Comparison of ENCODE assay signal across 8 cellular contexts in the genomic region with DNA sequence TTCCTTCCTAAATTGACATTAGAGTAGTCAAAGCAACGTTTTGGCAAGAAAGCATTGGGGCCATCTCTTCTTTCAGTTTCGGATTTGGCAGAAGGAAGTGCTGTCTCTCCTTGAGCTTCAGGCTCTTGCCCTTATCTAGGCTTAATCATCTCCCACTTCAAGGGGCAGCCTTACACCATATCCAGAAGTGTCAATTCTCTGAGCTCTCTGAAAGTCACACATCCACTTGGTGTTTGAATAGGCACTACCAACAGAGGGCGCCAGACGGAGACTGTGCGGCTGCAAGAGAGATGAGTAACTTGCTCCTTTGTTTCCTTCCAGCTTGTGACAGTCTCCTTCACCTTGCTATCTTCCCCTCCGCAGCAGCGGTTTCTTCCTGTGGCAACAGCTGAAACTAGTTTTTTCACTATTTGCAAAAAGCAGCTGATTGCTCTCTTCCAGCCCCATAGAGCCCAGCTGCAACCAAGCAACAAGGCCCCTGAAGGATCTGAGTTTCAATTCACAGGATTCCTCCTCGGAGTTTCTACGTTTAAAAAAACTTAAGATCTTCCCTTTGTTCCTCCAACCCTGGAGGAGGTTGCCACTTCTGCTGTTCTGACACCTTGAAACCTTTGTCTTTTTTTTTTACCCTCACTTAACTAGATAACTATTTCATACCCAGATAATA.
DNase-seq lines count a peak whose midpoint lies in the region; ATAC-seq and TF ChIP-seq lines count a peak whose summit lies in the region.

No MANE protein-coding gene starts in this region.

- H3K4me1 ChIP-seq in Panc1 (ENCODE audit: control insufficient read depth, insufficient read depth, low read length) (no peaks in the 10 kb centered on the region), osteoblast (ENCODE audit: insufficient read depth, low read length) (no peaks in the 10 kb centered on the region), thymus (ENCODE audit: control insufficient read depth, insufficient read depth, low read length) (peaks cover 2% of the 10 kb centered on the region)

- H3K9me3 Mint-ChIP-seq in activated T-helper 1 cell treated with anti-CD3 and anti-CD28 coated beads, Interleukin-12 subunit alpha, Interleukin-12 subunit beta, Interleukin-2, Interleukin-4 antibody, amounts not matched to agents 30 ng/mL and 10 ng/mL and 1 ng/mL, durations not matched to agents 14 hours and 24 hours and 36 hours = no peaks in the 10 kb centered on the region

- no peaks in the 10 kb centered on the region; the same call in 1 of the 2 replicates for H3K27me3 ChIP-seq in Panc1 (ENCODE audit: control insufficient read depth, insufficient read depth, low read length)
- H3K27me3 ChIP-seq in osteoblast (ENCODE audit: insufficient read depth, low read length) = no peaks in the 10 kb centered on the region
- H3K27me3 ChIP-seq in thymus (ENCODE audit: control insufficient read depth, insufficient read depth) = no peaks in the 10 kb centered on the region

- H3K9me3 ChIP-seq in KOPT-K1 (ENCODE audit: insufficient read depth, low read length, poor library complexity, severe bottlenecking) = no peaks in the 10 kb centered on the region
- H3K9me3 ChIP-seq in Panc1 (ENCODE audit: control insufficient read depth, insufficient read depth, low read depth, low read length) = no peaks in the 10 kb centered on the region
- no peaks in the 10 kb centered on the region for H3K9me3 ChIP-seq in osteoblast (ENCODE audit: low read depth, low read length)
- H3K9me3 ChIP-seq in thymus (ENCODE audit: control insufficient read depth) = no peaks in the 10 kb centered on the region

- peaks cover 24% of the 10 kb centered on the region for H3K4me1 Mint-ChIP-seq in activated T-helper 1 cell treated with anti-CD3 and anti-CD28 coated beads, Interleukin-12 subunit alpha, Interleukin-12 subunit beta, Interleukin-2, Interleukin-4 antibody, amounts not matched to agents 30 ng/mL and 10 ng/mL and 1 ng/mL, durations not matched to agents 14 hours and 24 hours and 36 hours (ENCODE audit: low read depth)

- no peak overlapping the region for H2AFZ ChIP-seq in osteoblast (ENCODE audit: low read length)

- H3K36me3 Mint-ChIP-seq in activated T-helper 1 cell treated with anti-CD3 and anti-CD28 coated beads, Interleukin-12 subunit alpha, Interleukin-12 subunit beta, Interleukin-2, Interleukin-4 antibody, amounts not matched to agents 30 ng/mL and 10 ng/mL and 1 ng/mL, durations not matched to agents 14 hours and 24 hours and 36 hours (ENCODE audit: low read depth) = no peaks in the 10 kb centered on the region

- H3K79me2 ChIP-seq in osteoblast (ENCODE audit: insufficient read depth, low read length) = no peaks in the 10 kb centered on the region

- H4K20me1 ChIP-seq in osteoblast (ENCODE audit: insufficient read depth, low read length) = no peaks in the 10 kb centered on the region

- no peak overlapping the region for H3K4me2 ChIP-seq in osteoblast (ENCODE audit: insufficient read depth, low read length)

- peak; percentile 78 for ATAC-seq in Panc1

- CTCF ChIA-PET in Panc1 (lab: Charles Lee) = interaction anchor here (0.8 to 1.1 kb wide), 2 partner anchors 144 to 406 kb away, joined by 3 to 5 read pairs; no protein-coding TSS in a partner anchor

- peak overlapping the region; percentile 9 for H3K4me3 Mint-ChIP-seq in activated T-helper 1 cell treated with anti-CD3 and anti-CD28 coated beads, Interleukin-12 subunit alpha, Interleukin-12 subunit beta, Interleukin-2, Interleukin-4 antibody, amounts not matched to agents 30 ng/mL and 10 ng/mL and 1 ng/mL, durations not matched to agents 14 hours and 24 hours and 36 hours

- H3K27ac ChIP-seq in KOPT-K1 (ENCODE audit: low read depth, low read length, poor library complexity, severe bottlenecking) (peak overlapping the region; percentile 67), Panc1 (ENCODE audit: low read length) (no peak overlapping the region), osteoblast (ENCODE audit: low read depth, low read length) (no peak overlapping the region), thymus (ENCODE audit: low read depth) (peak overlapping the region; percentile 25)

- BruUV-seq in Panc1 (replicated peaks; lab: Mats Ljungman, UMichigan) = no TSS peak

- DNase-seq in activated gamma-delta T cell treated with Interleukin-2 at 50 U/mL for 16 hours = peak; percentile 86
- no peak for DNase-seq in activated gamma-delta T cell (lab: John Stamatoyannopoulos, UW)
- DNase-seq in Panc1 (ENCODE audit: low read depth, low spot score) = peak; percentile 12
- peak; percentile 84 for DNase-seq in activated T-helper 1 cell treated with anti-CD3 and anti-CD28 coated beads, Interleukin-12 subunit alpha, Interleukin-12 subunit beta, Interleukin-2, Interleukin-4 antibody, amounts not matched to agents 30 ng/mL and 10 ng/mL and 1 ng/mL, durations not matched to agents 14 hours and 24 hours and 36 hours (ENCODE audit: low spot score)
- DNase-seq in fibroblast of villous mesenchyme (ENCODE audit: low read depth) = peak; percentile 49
- peak; percentile 85 for DNase-seq in osteoblast (ENCODE audit: insufficient read length, low spot score, missing footprints)

- TF ChIP-seq CTCF in Panc1 (IDR thresholded peaks at IDR 0.05) (peak; percentile 90), fibroblast of villous mesenchyme (IDR thresholded peaks at IDR 0.05; ENCODE audit: insufficient read depth, low read depth, low read length) (peak; percentile 60), osteoblast (IDR thresholded peaks at IDR 0.05; ENCODE audit: extremely low read depth, low read depth, low read length) (peak; percentile 93)

- peaks cover 22% of the 10 kb centered on the region for H3K27me3 Mint-ChIP-seq in activated T-helper 1 cell treated with anti-CD3 and anti-CD28 coated beads, Interleukin-12 subunit alpha, Interleukin-12 subunit beta, Interleukin-2, Interleukin-4 antibody, amounts not matched to agents 30 ng/mL and 10 ng/mL and 1 ng/mL, durations not matched to agents 14 hours and 24 hours and 36 hours (ENCODE audit: insufficient read depth)

- POLR2A ChIA-PET in Panc1 (lab: Charles Lee) = no interaction called here

- 12% methylated on average over 9 of the region's 9 CpGs for WGBS in thymus

- H3K27ac Mint-ChIP-seq in activated T-helper 1 cell treated with anti-CD3 and anti-CD28 coated beads, Interleukin-12 subunit alpha, Interleukin-12 subunit beta, Interleukin-2, Interleukin-4 antibody, amounts not matched to agents 30 ng/mL and 10 ng/mL and 1 ng/mL, durations not matched to agents 14 hours and 24 hours and 36 hours = peak overlapping the region; percentile 76

- H3K4me3 ChIP-seq in Panc1 (ENCODE audit: low read depth in 2 of 2, low read length in 2 of 2) (no peak overlapping the region), fibroblast of villous mesenchyme (ENCODE audit: low read depth, low read length) (no peak overlapping the region), osteoblast (ENCODE audit: insufficient read depth, low read length) (no peak overlapping the region), thymus (ENCODE audit: low read length) (no peak overlapping the region)

- intact Hi-C loops in Panc1 (cut with micrococcal nuclease; ENCODE audit: unreplicated experiment) = loop anchor here (5.0 to 10.0 kb wide), 2 partner anchors 378 to 399 kb away; no protein-coding TSS in a partner anchor
- intact Hi-C loops in activated T-helper 1 cell treated with anti-CD3 and anti-CD28 coated beads, Interleukin-12 subunit alpha, Interleukin-12 subunit beta, Interleukin-2, Interleukin-4 antibody, amounts not matched to agents 30 ng/mL and 10 ng/mL and 1 ng/mL, durations not matched to agents 14 hours and 24 hours and 36 hours (cut with micrococcal nuclease) = loop anchor here (1.0 kb wide), 7 partner anchors 148 to 403 kb away; no protein-coding TSS in a partner anchor

- in situ Hi-C loops in Panc1 (cut with HindIII; ENCODE audit: low pct_unique_long_range_greater_than_20kb, low sequenced_read_pairs) = no loop called here

- H3K36me3 ChIP-seq in KOPT-K1 (ENCODE audit: insufficient read depth, low read length) (no peaks in the 10 kb centered on the region), Panc1 (ENCODE audit: control insufficient read depth, insufficient read depth, low read length) (no peaks in the 10 kb centered on the region), osteoblast (ENCODE audit: insufficient read depth, low read length) (no peaks in the 10 kb centered on the region), thymus (ENCODE audit: control insufficient read depth, insufficient read depth) (no peaks in the 10 kb centered on the region)

Comparison
In these comparisons a context has a peak if more than half of its experiments do, and no peak if none do; other contexts are left out.
1. H3K27ac ChIP-seq: peak in KOPT-K1 (single experiment) and thymus (single experiment); none in Panc1 (single experiment) and osteoblast (single experiment).
2. Peak in every context shown above with its lines, with median percentiles within 50 percentile points of each other: CTCF ChIP-seq.